In the genomic region with DNA sequence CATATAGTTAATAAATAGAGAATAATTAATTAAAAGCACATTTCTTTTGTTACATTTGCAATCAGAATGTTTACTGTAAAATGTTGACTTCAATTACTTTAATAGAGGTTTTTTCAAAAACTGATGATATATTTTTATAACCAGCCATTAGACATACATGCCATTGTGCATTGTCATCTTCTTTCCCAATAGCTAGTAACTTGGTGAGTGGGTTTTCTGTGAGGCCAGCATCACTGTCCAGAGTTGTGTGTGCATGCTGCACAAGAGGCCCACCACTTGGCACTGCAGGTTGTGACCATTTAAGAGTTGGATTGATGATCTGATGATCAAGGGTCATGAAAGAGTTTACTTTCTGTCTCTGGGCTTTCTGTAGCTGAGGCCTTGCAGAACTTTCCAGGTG, we compare ENCODE assay signal across 19 cellular contexts. TPM values are rescaled to one million over a fixed set of nuclear protein-coding genes. Genes with fewer than 3 reads are reported as not detected.
"Had no signal": no experiment of that assay in that cellular context is flagged by ENCODE, and none has a peak within 500 bp of the region (broad histone marks: within the 10 kb centered on the region; RNA-seq: fewer than 3 reads in every experiment).

No MANE protein-coding gene starts in this region.

- H3K9ac ChIP-seq: neural progenitor cell had no signal

- H3K9me3 ChIP-seq: esophagus squamous epithelium, left ventricle myocardium inferior, upper lobe of left lung had no signal

- H3K27me3 Mint-ChIP-seq: activated naive CD8-positive, alpha-beta T cell treated with anti-CD3 and anti-CD28 coated beads, Interleukin-2, amount 10 ng/mL, durations not matched to agents 7 days and 5 days; brain had no signal

- H3K9me3 Mint-ChIP-seq: activated naive CD8-positive, alpha-beta T cell treated with anti-CD3 and anti-CD28 coated beads, Interleukin-2, amount 10 ng/mL, durations not matched to agents 7 days and 5 days; brain; mesothelial cell of epicardium; neural progenitor cell had no signal

- H3K36me3 Mint-ChIP-seq: activated naive CD8-positive, alpha-beta T cell treated with anti-CD3 and anti-CD28 coated beads, Interleukin-2, amount 10 ng/mL, durations not matched to agents 7 days and 5 days; brain; mesothelial cell of epicardium; naive thymus-derived CD8-positive, alpha-beta T cell; neural progenitor cell had no signal

- H3K27me3 ChIP-seq: esophagus squamous epithelium, neural progenitor cell, upper lobe of left lung had no signal

- H3K27ac ChIP-seq: esophagus squamous epithelium, left ventricle myocardium inferior, neural progenitor cell, upper lobe of left lung had no signal

- H3K4me1 Mint-ChIP-seq: brain; naive thymus-derived CD8-positive, alpha-beta T cell; neural progenitor cell had no signal

- H3K36me3 ChIP-seq: esophagus squamous epithelium, left ventricle myocardium inferior, neural progenitor cell, upper lobe of left lung had no signal

- H3K4me3 ChIP-seq: esophagus squamous epithelium, left ventricle myocardium inferior, neural progenitor cell, upper lobe of left lung had no signal

- H3K4me1 ChIP-seq: esophagus squamous epithelium, left ventricle myocardium inferior, neural progenitor cell, upper lobe of left lung had no signal

- H3K4me3 Mint-ChIP-seq: activated naive CD8-positive, alpha-beta T cell treated with anti-CD3 and anti-CD28 coated beads, Interleukin-2, amount 10 ng/mL, durations not matched to agents 7 days and 5 days; brain; mesothelial cell of epicardium; naive thymus-derived CD8-positive, alpha-beta T cell; neural progenitor cell had no signal

- DNase-seq: activated CD4-positive, alpha-beta T cell treated with anti-CD3 and anti-CD28 coated beads for 4 hours; activated CD4-positive, alpha-beta T cell treated with anti-CD3 and anti-CD28 coated beads, Interleukin-2, amount 50 U/mL, for 48 hours; activated CD4-positive, CD25-positive, alpha-beta regulatory T cell; activated naive CD4-positive, alpha-beta T cell treated with Interleukin-2 at 50 U/mL for 16 hours; activated naive CD8-positive, alpha-beta T cell treated with anti-CD3 and anti-CD28 coated beads, Interleukin-2, amount 10 ng/mL, durations not matched to agents 7 days and 5 days; activated T-cell treated with anti-CD3 and anti-CD28 coated beads, Interleukin-2, amount 50 U/mL, for 48 hours; central memory CD4-positive, alpha-beta T cell; esophagus squamous epithelium; hippocampal formation; left ventricle myocardium inferior; naive thymus-derived CD8-positive, alpha-beta T cell; stimulated activated CD4-positive, alpha-beta T cell treated with anti-CD3 and anti-CD28 coated beads, Interleukin-4, amount 100 ng/mL, for 24 hours; stimulated activated naive CD8-positive, alpha-beta T cell treated with anti-CD3 and anti-CD28 coated beads, Interleukin-15, Interleukin-2, amounts not matched to agents 100 U/mL and 50 U/mL, for 24 hours; T-helper 1 cell; T1000; upper lobe of left lung had no signal

- H3K27ac Mint-ChIP-seq: activated naive CD8-positive, alpha-beta T cell treated with anti-CD3 and anti-CD28 coated beads, Interleukin-2, amount 10 ng/mL, durations not matched to agents 7 days and 5 days; brain; mesothelial cell of epicardium; naive thymus-derived CD8-positive, alpha-beta T cell; neural progenitor cell had no signal

RNA-seq across cellular contexts. Expression of a gene that starts 46.5 kb away (rescaled TPM):
- polyA plus RNA-seq: naive thymus-derived CD8-positive, alpha-beta T cell had no signal
